8 cellular contexts compared by ENCODE assay signal in the genomic region with DNA sequence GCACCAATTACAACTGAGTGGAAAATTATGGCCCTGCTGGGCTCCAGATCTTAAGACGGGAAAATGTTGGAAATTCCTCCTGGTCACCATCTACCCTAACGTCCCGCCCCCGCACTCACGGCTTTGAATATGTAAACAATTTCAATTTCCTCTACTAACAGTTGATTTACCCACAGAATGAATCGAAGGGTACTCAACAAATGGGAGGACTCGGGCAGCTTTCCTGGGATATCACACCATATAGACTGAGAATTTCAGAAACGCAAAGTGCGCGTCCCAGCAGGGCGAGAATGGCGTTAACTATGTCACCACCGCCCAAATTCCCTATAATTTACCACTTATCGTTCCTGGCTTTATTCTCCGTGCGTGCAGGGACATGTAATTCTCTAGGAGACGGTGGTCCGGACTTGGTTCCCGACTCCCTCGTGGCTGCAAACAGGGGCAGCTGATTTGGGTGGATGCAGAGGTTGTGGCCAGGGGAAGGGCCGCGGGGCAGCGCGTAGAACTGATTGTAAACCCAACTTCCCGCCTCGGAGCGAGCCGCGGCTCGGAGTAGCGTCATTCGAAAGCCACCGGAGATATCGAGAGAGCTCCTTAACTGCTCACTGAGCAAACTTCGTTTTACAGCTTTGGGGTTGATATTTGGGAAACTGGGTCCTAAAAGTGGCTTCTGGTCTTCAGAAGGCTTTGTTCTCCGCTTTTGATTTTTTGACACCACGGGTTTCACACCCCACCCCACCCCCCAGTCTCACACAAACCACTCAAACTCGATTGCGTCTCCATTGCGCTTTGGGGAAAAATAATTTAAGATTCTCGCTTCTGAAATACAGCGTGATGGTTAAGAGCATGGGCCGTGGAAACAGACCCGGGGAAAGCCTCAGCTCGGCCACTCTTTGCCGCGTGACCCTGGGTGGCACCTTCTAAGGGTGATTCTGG. TPM values are rescaled to one million over a fixed set of nuclear protein-coding genes. Genes with fewer than 3 reads are reported as not detected.
DNase-seq lines count a peak whose midpoint lies in the region; ATAC-seq and TF ChIP-seq lines count a peak whose summit lies in the region.

No MANE protein-coding gene starts in this region.

- H3K36me3 Mint-ChIP-seq in activated T-helper 17 cell treated with anti-CD3 and anti-CD28 coated beads, Interleukin-2, amount 50 U/mL, for 72 hours (ENCODE audit: low read depth): peaks cover 6% of the 10 kb centered on the region

- H3K4me1 Mint-ChIP-seq in activated T-helper 17 cell treated with anti-CD3 and anti-CD28 coated beads, Interleukin-2, amount 50 U/mL, for 72 hours: peaks cover 14% of the 10 kb centered on the region

- no peak overlapping the region for H3K27ac ChIP-seq in thoracic aorta

- TF ChIP-seq CTCF in HFF-Myc (IDR thresholded peaks at IDR 0.05; ENCODE audit: low read depth, low read length, missing control alignments): no peak
- TF ChIP-seq CTCF in thoracic aorta (IDR thresholded peaks at IDR 0.05): no peak

- H3K27ac Mint-ChIP-seq in activated T-helper 17 cell treated with anti-CD3 and anti-CD28 coated beads, Interleukin-2, amount 50 U/mL, for 72 hours: no peak overlapping the region

- ATAC-seq in activated T-helper 17 cell treated with anti-CD3 and anti-CD28 coated beads, Interleukin-2, amount 50 U/mL, for 72 hours (replicated peaks): peak; percentile 53
- ATAC-seq in thoracic aorta (ENCODE audit: insufficient number of reproducible peaks, low FRiP score, low read depth) (no peak), GM19328 (IDR thresholded peaks at IDR 0.05; ENCODE audit: unreplicated experiment) (no peak), GM18520 (IDR thresholded peaks at IDR 0.05; ENCODE audit: unreplicated experiment) (no peak)

- no peaks in the 10 kb centered on the region for H3K9me3 Mint-ChIP-seq in activated T-helper 17 cell treated with anti-CD3 and anti-CD28 coated beads, Interleukin-2, amount 50 U/mL, for 72 hours

- H3K9me3 ChIP-seq in thoracic aorta: peaks cover 9% of the 10 kb centered on the region

- peaks cover 58% of the 10 kb centered on the region for H3K27me3 Mint-ChIP-seq in activated T-helper 17 cell treated with anti-CD3 and anti-CD28 coated beads, Interleukin-2, amount 50 U/mL, for 72 hours

- DNase-seq in AG20443 (ENCODE audit: low spot score) (peak; percentile 53), HFF-Myc (ENCODE audit: extremely low read depth, low read depth) (no peak), islet precursor cell (peak; percentile 80), thoracic aorta (ENCODE audit: low spot score) (no peak), Ammon's horn (ENCODE audit: low spot score) (no peak)

- H3K4me1 ChIP-seq in thoracic aorta (ENCODE audit: control insufficient read depth in 1 of 2, low read depth in 2 of 2): peaks cover 0 to 16% of the 10 kb centered on the region in 2 donors

- peak overlapping the region; percentile 40 for H3K4me3 ChIP-seq in HFF-Myc (replicated peaks; ENCODE audit: low read depth, low read length)
- peak overlapping the region; percentile 49 for H3K4me3 ChIP-seq in thoracic aorta

- H3K36me3 ChIP-seq in thoracic aorta: no peaks in the 10 kb centered on the region

- H3K4me3 Mint-ChIP-seq in activated T-helper 17 cell treated with anti-CD3 and anti-CD28 coated beads, Interleukin-2, amount 50 U/mL, for 72 hours: peak overlapping the region; percentile 71

- H3K27me3 ChIP-seq in thoracic aorta (replicated peaks; ENCODE audit: insufficient read depth): peaks cover 15% of the 10 kb centered on the region

RNA-seq across cellular contexts. Expression of gene ZSCAN9, which starts 17.6 kb away (rescaled TPM):
- 1 to 10 TPM; 1.0 to 1.8 TPM for total RNA-seq in activated T-helper 17 cell treated with anti-CD3 and anti-CD28 coated beads, Interleukin-2, amount 50 U/mL, for 72 hours
- 10 to 100 TPM; 11.6 to 29.0 TPM for total RNA-seq in thoracic aorta

RNA-seq across cellular contexts. Expression of gene ZKSCAN4, which starts 44.6 kb away (rescaled TPM):
- 1 to 10 TPM; 1.6 to 1.7 TPM for total RNA-seq in activated T-helper 17 cell treated with anti-CD3 and anti-CD28 coated beads, Interleukin-2, amount 50 U/mL, for 72 hours
- total RNA-seq in thoracic aorta: 1 to 10 TPM; 2.3 to 2.4 TPM

RNA-seq across cellular contexts. Expression of gene NKAPL, which starts 51.6 kb away (rescaled TPM):
- total RNA-seq in activated T-helper 17 cell treated with anti-CD3 and anti-CD28 coated beads, Interleukin-2, amount 50 U/mL, for 72 hours: under 1 TPM in 1 of 2 donors, not detected in 1; 0.21 TPM
- total RNA-seq in thoracic aorta: 1 to 10 TPM in 1 of 2 donors, under 1 TPM in 1; 0.49 to 1.1 TPM

RNA-seq across cellular contexts. Expression of gene ZSCAN26, which starts 59.4 kb away (rescaled TPM):
- 1 to 10 TPM; 3.3 to 4.3 TPM for total RNA-seq in activated T-helper 17 cell treated with anti-CD3 and anti-CD28 coated beads, Interleukin-2, amount 50 U/mL, for 72 hours
- total RNA-seq in thoracic aorta: 10 to 100 TPM; 25.7 to 45.0 TPM

Comparison
In these comparisons a context has a peak if more than half of its experiments do, and no peak if none do; other contexts are left out.
1. DNase-seq: peak in AG20443 (single experiment) and islet precursor cell (single experiment); none in HFF-Myc (single experiment), thoracic aorta (single experiment) and Ammon's horn (single experiment).
2. RNA of gene ZSCAN9, which starts 17.6 kb away (total RNA-seq): 11.6 to 29.0 TPM in thoracic aorta; 1.0 to 1.8 TPM in activated T-helper 17 cell treated with anti-CD3 and anti-CD28 coated beads, Interleukin-2, amount 50 U/mL, for 72 hours; every median in the first group is over 4 times any median in the second.